Comparison of ENCODE assay signal across 8 cellular contexts in the genomic region with DNA sequence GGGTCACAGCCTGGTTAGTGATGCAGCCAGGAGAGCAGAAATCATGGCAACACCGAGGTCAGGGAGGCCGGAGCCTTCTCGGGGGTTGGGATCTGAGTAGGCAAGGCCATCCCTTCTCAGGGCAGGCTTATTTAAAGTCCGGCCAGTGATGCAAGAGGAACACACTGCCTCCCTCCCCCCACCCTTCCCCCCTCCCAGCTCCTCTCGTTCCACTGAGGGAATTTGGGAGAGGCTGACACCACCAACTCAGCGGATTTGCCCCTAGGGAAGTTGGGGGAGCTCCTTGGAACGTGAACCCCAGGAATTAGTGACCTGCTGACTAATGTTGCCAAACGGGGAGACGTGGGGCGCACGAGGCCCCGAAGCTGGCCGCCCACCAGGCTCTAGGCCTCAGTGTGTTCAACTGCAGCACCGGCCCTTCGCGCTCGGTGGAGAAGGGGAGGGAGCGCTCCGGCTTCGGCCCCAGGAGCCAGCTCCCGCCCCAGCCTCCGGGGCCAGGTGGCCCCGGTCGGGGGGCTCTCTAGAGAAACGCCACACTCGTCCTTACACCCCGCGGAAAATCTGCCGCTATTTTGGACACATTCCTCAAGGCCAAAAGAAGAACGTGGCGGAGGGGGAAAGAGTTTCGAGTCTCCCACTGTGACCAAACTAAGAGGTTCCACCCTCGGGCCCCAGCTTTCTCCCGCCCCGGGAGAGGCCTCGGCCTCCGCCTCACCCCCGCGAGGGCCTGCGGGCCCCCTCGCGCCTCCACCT. TPM values are rescaled to one million over a fixed set of nuclear protein-coding genes. Genes with fewer than 3 reads are reported as not detected.
A peak's percentile ranks its signal among the peaks of the same experiment; 100 is the strongest.
DNase-seq lines count a peak whose midpoint lies in the region; ATAC-seq and TF ChIP-seq lines count a peak whose summit lies in the region.

No MANE protein-coding gene starts in this region.

- POLR2A ChIA-PET in WTC11 (lab: Charles Lee): interaction anchor here (0.7 to 6.9 kb wide), 9 partner anchors 9 to 79 kb away, joined by 3 to 134 read pairs (median 9); no protein-coding TSS in a partner anchor

- H3K4me1 ChIP-seq in mesodermal cell (ENCODE audit: control insufficient read depth, insufficient read depth, low read length, poor library complexity, severe bottlenecking): peaks cover 30% of the 10 kb centered on the region
- H3K4me1 ChIP-seq in thymus (ENCODE audit: control insufficient read depth, insufficient read depth, low read length): peaks cover 30% of the 10 kb centered on the region

- peak overlapping the region; percentile 97 for H3K27ac Mint-ChIP-seq in WTC11
- peak overlapping the region; percentile 91 for H3K27ac Mint-ChIP-seq in endothelial cell (ENCODE audit: unreplicated experiment)

- peak overlapping the region; percentile 100 for H3K27ac ChIP-seq in mesodermal cell (ENCODE audit: low read depth, low read length, severe bottlenecking)
- peak overlapping the region; percentile 93 for H3K27ac ChIP-seq in thymus (ENCODE audit: low read depth)

- CTCF ChIA-PET in WTC11 (lab: Charles Lee): interaction anchor here (0.6 to 4.3 kb wide), 10 partner anchors 7 to 88 kb away, joined by 3 to 26 read pairs (median 4); no protein-coding TSS in a partner anchor

- H3K4me1 Mint-ChIP-seq in WTC11 (peaks cover 59% of the 10 kb centered on the region), endothelial cell (ENCODE audit: unreplicated experiment) (peaks cover 58% of the 10 kb centered on the region)

- no peaks in the 10 kb centered on the region for H3K27me3 ChIP-seq in thymus (ENCODE audit: control insufficient read depth, insufficient read depth)

- H3K36me3 Mint-ChIP-seq in WTC11 (no peaks in the 10 kb centered on the region), endothelial cell (ENCODE audit: low read depth, unreplicated experiment) (peaks cover 19% of the 10 kb centered on the region)

- no peaks in the 10 kb centered on the region for H3K9me3 Mint-ChIP-seq in WTC11
- H3K9me3 Mint-ChIP-seq in endothelial cell (ENCODE audit: unreplicated experiment): no peaks in the 10 kb centered on the region

- H3K4me3 ChIP-seq in AG10803 (ENCODE audit: low read length) (peak overlapping the region; percentile 96), mesodermal cell (ENCODE audit: extremely low read depth, insufficient read depth, low read length, poor library complexity, severe bottlenecking) (peak overlapping the region; percentile 99), thymus (ENCODE audit: low read length) (peak overlapping the region; percentile 96)

- H3K4me3 Mint-ChIP-seq in WTC11: peak overlapping the region; percentile 69
- H3K4me3 Mint-ChIP-seq in endothelial cell (ENCODE audit: unreplicated experiment): peak overlapping the region; percentile 93

- ATAC-seq in GM18907 (IDR thresholded peaks at IDR 0.05; ENCODE audit: unreplicated experiment): peak; percentile 24
- peak; percentile 19 for ATAC-seq in WTC11

- H3K27me3 Mint-ChIP-seq in WTC11 (ENCODE audit: low read depth): peaks cover 4% of the 10 kb centered on the region
- peaks cover 38% of the 10 kb centered on the region for H3K27me3 Mint-ChIP-seq in endothelial cell (ENCODE audit: unreplicated experiment)

- H3K9me3 ChIP-seq in mesodermal cell (ENCODE audit: control insufficient read depth, low read length): no peaks in the 10 kb centered on the region
- H3K9me3 ChIP-seq in thymus (ENCODE audit: control insufficient read depth): no peaks in the 10 kb centered on the region

- H3K36me3 ChIP-seq in mesodermal cell (ENCODE audit: control insufficient read depth, insufficient read depth, low read length) (peaks cover 9% of the 10 kb centered on the region), thymus (ENCODE audit: control insufficient read depth, insufficient read depth) (no peaks in the 10 kb centered on the region)

- TF ChIP-seq CTCF in AG10803 (conservative IDR thresholded peaks at IDR 0.05; ENCODE audit: low read length) (no peak), WTC11 (IDR thresholded peaks at IDR 0.05) (no peak), endothelial cell (IDR thresholded peaks at IDR 0.05; ENCODE audit: unreplicated experiment) (no peak)

- DNase-seq in AG10803 (ENCODE audit: low read depth): peak; percentile 93
- peak; percentile 75 for DNase-seq in HK-2 (ENCODE audit: unreplicated experiment)
- peak; percentile 69 for DNase-seq in WTC11 (ENCODE audit: low spot score)
- DNase-seq in endothelial cell (ENCODE audit: low spot score): peak; percentile 37
- no peak for DNase-seq in NCI-H524 treated with DMSO at 0.1 percent for 48 hours (lab: John Stamatoyannopoulos, UW)

- WGBS in mesodermal cell (ENCODE audit: insufficient coverage in 2 of 2), 2 experiments: 0 to 1% methylated on average over 31 to 33 of the region's 42 CpGs
- 1% methylated on average over 42 of the region's 42 CpGs for WGBS in thymus

TF ChIP-seq in WTC11, 78 proteins besides CTCF, POLR2A, EP300 and RAD21 (continues in another document):
- TF ChIP-seq CREM (CRISPR knock-in tag; IDR thresholded peaks at IDR 0.05) (no peak), ZNF671 (CRISPR knock-in tag; IDR thresholded peaks at IDR 0.05) (no peak), SMAD3 (CRISPR knock-in tag; IDR thresholded peaks at IDR 0.05; ENCODE audit: borderline replicate concordance) (no peak), CDX4 (CRISPR knock-in tag; IDR thresholded peaks at IDR 0.05; ENCODE audit: borderline replicate concordance) (no peak), ZNF423 (CRISPR knock-in tag; IDR thresholded peaks at IDR 0.05) (no peak), NFE2L1 (CRISPR knock-in tag; IDR thresholded peaks at IDR 0.05) (no peak), RORB (CRISPR knock-in tag; IDR thresholded peaks at IDR 0.05) (no peak), ATF3 (CRISPR knock-in tag; conservative IDR thresholded peaks at IDR 0.05) (0 out of 2 replicates have a peak, but pooled peaks have one; percentile 28), GABPB1 (CRISPR knock-in tag; IDR thresholded peaks at IDR 0.05) (peak; percentile 55; the same call in 1 of the 2 replicates), CBFB (CRISPR knock-in tag; IDR thresholded peaks at IDR 0.05; ENCODE audit: low read depth) (no peak), FOXP4 (CRISPR knock-in tag; IDR thresholded peaks at IDR 0.05) (no peak), TEAD4 (CRISPR knock-in tag; IDR thresholded peaks at IDR 0.05) (no peak), TCF7 (CRISPR knock-in tag; IDR thresholded peaks at IDR 0.05; ENCODE audit: low read depth) (no peak), FOXJ3 (CRISPR knock-in tag; IDR thresholded peaks at IDR 0.05; ENCODE audit: borderline replicate concordance) (no peak)
- TF ChIP-seq, protein P1, sequence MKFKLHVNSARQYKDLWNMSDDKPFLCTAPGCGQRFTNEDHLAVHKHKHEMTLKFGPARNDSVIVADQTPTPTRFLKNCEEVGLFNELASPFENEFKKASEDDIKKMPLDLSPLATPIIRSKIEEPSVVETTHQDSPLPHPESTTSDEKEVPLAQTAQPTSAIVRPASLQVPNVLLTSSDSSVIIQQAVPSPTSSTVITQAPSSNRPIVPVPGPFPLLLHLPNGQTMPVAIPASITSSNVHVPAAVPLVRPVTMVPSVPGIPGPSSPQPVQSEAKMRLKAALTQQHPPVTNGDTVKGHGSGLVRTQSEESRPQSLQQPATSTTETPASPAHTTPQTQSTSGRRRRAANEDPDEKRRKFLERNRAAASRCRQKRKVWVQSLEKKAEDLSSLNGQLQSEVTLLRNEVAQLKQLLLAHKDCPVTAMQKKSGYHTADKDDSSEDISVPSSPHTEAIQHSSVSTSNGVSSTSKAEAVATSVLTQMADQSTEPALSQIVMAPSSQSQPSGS (CRISPR knock-in tag; IDR thresholded peaks at IDR 0.05; ENCODE audit: borderline replicate concordance, low read depth): no peak

RNA-seq across cellular contexts. Expression of gene CTDSP2, which starts 1.6 kb away (rescaled TPM):
- total RNA-seq in WTC11 (2021) (97.0 to 122 TPM (median 101 TPM) in 3 replicates), endothelial cell (ENCODE audit: unreplicated experiment) (181 TPM)
- 123 TPM for polyA plus RNA-seq in mesodermal cell (2013, experiment 1 of 2)
- 121 TPM for polyA plus RNA-seq in mesodermal cell (2013, experiment 2 of 2)
- 50.4 TPM for polyA plus RNA-seq in thymus

RNA-seq across cellular contexts. Expression of gene AVIL, which starts 26.4 kb away (rescaled TPM):
- total RNA-seq in WTC11 (2021) (0.42 to 0.78 TPM (median 0.57 TPM) in 3 replicates), endothelial cell (ENCODE audit: unreplicated experiment) (4.5 TPM)
- polyA plus RNA-seq in mesodermal cell (2013, experiment 1 of 2): 0.29 TPM
- polyA plus RNA-seq in mesodermal cell (2013, experiment 2 of 2): 0.61 TPM
- 17.0 TPM for polyA plus RNA-seq in thymus
